16 cellular contexts compared by ENCODE assay signal in the genomic region with DNA sequence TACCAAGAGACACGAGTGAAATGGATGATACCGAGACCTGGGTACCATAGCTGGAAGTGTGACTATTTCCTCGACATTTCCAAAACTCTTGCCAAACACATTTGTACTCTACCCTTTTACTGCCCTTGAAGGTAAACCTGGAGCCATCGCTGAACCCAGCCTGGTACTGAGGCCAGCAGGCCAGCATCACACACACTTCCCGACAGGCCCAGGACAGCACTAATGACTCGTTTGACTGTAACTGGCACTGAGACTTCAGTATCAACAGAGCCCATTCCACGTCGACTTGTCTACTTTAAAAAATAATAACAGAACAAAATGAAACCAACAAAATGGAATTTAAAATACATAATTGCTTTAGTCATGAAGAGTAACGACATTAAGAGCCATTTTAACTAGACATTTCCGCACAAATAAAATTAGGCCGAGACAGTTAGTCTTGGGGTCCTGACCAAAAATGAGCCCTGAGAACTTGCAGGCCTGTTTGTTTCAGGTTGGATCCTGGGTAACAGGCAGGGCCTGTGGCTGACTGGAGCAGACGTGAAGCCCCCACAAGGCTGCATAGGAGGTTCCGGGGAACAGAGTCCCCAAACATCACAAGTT.
DNase-seq lines count a peak whose midpoint lies in the region; ATAC-seq and TF ChIP-seq lines count a peak whose summit lies in the region.
"Had no signal": no experiment of that assay in that cellular context is flagged by ENCODE, and none has a peak within 500 bp of the region (broad histone marks: within the 10 kb centered on the region; RNA-seq: fewer than 3 reads in every experiment).

No MANE protein-coding gene starts in this region.

- no peaks in the 10 kb centered on the region for H3K36me3 ChIP-seq in SK-N-SH (replicated peaks in 1 of 2; ENCODE audit: control insufficient read depth in 1 of 2, insufficient read depth in 2 of 2, low read length in 1 of 2)
- H3K36me3 ChIP-seq: BLaER1, HAP-1 had no signal

- DNase-seq in SK-N-SH (peak; percentile 74), islet precursor cell (peak; percentile 36), type B pancreatic cell (ENCODE audit: extremely low spot score, unreplicated experiment) (no peak), KBM-7 (no peak)
- DNase-seq in stimulated activated naive CD4-positive, alpha-beta T cell treated with Interleukin-2 at 50 U/mL for 16 hours (lab: John Stamatoyannopoulos, UW), result no peak
- DNase-seq: Caco-2; CD4-positive, CD25-positive, alpha-beta regulatory T cell; CD8-positive, alpha-beta T cell; DMS153; DND-41; GOT3; HFFc6 had no signal

- 25% methylated on average over 13 of the region's 13 CpGs for WGBS in SK-N-SH (ENCODE audit: low lambda C conversion rate)

- TF ChIP-seq CTCF in SK-N-SH (IDR thresholded peaks at IDR 0.05), result no peak
- no peak for TF ChIP-seq CTCF in type B pancreatic cell (conservative IDR thresholded peaks at IDR 0.05)

- no peak overlapping the region for H2AFZ ChIP-seq in SK-N-SH (ENCODE audit: low read depth)

- H3K4me3 Mint-ChIP-seq in type B pancreatic cell, result no peak overlapping the region
- H3K4me3 Mint-ChIP-seq: CD4-positive, CD25-positive, alpha-beta regulatory T cell; CD8-positive, alpha-beta T cell; HFFc6 had no signal

- H3K9me2 ChIP-seq in SK-N-SH, result no peaks in the 10 kb centered on the region

- H3K9me3 Mint-ChIP-seq in type B pancreatic cell, result no peaks in the 10 kb centered on the region

- no peaks in the 10 kb centered on the region for H3K36me3 Mint-ChIP-seq in type B pancreatic cell
- H3K36me3 Mint-ChIP-seq: CD4-positive, CD25-positive, alpha-beta regulatory T cell; CD8-positive, alpha-beta T cell had no signal

- H3K79me2 ChIP-seq in SK-N-SH (ENCODE audit: insufficient read depth), result no peaks in the 10 kb centered on the region

- H4K20me1 ChIP-seq in SK-N-SH (ENCODE audit: insufficient read depth), result no peaks in the 10 kb centered on the region
- H4K20me1 ChIP-seq: BLaER1 had no signal

- no peaks in the 10 kb centered on the region for H3K27me3 ChIP-seq in SK-N-SH (ENCODE audit: insufficient read depth)
- H3K27me3 ChIP-seq: BLaER1 had no signal

- peak in 1 of 2 experiments; percentile 88; a peak in 2 of 4 replicates for TF ChIP-seq EP300 in SK-N-SH (IDR thresholded peaks at IDR 0.05; ENCODE audit: borderline replicate concordance in 1 of 2, low read depth in 1 of 2, low read length in 1 of 2)

- in situ Hi-C loops in KBM-7 (cut with MboI; ENCODE audit: low pct_unique_long_range_greater_than_20kb, low sequenced_read_pairs), result no loop called here

- peak overlapping the region in 1 of 2 experiments; percentile 99; a peak in 2 of 4 replicates for H3K27ac ChIP-seq in SK-N-SH (ENCODE audit: low read depth in 2 of 2, low read length in 1 of 2)
- H3K27ac ChIP-seq: BLaER1, C4-2B had no signal

- POLR2A ChIA-PET in SK-N-SH (lab: Yijun Ruan, JAX), result interaction anchor here (0.9 kb wide), 1 partner anchor 15 kb away, joined by 3 read pairs; no protein-coding TSS in a partner anchor

- no peaks in the 10 kb centered on the region for H3K27me3 Mint-ChIP-seq in type B pancreatic cell
- H3K27me3 Mint-ChIP-seq: CD4-positive, CD25-positive, alpha-beta regulatory T cell had no signal

- no peak overlapping the region for H3K4me2 ChIP-seq in SK-N-SH
- H3K4me2 ChIP-seq: BLaER1 had no signal

- ATAC-seq in GM21367 (IDR thresholded peaks at IDR 0.05; ENCODE audit: unreplicated experiment), result no peak
- ATAC-seq: CD8-positive, alpha-beta T cell had no signal

- peak overlapping the region; percentile 71 for H3K27ac Mint-ChIP-seq in type B pancreatic cell
- H3K27ac Mint-ChIP-seq: CD4-positive, CD25-positive, alpha-beta regulatory T cell; CD8-positive, alpha-beta T cell; HFFc6 had no signal

- peaks cover 0 to 49% of the 10 kb centered on the region in 2 experiments; a peak in 2 of 4 replicates for H3K4me1 ChIP-seq in SK-N-SH (ENCODE audit: control insufficient read depth in 1 of 2, insufficient read depth in 2 of 2, low read depth in 1 of 2, low read length in 1 of 2)
- H3K4me1 ChIP-seq: BLaER1, Caco-2, HAP-1 had no signal

- no peaks in the 10 kb centered on the region for H3K4me1 Mint-ChIP-seq in type B pancreatic cell (ENCODE audit: unreplicated experiment)
- H3K4me1 Mint-ChIP-seq: CD4-positive, CD25-positive, alpha-beta regulatory T cell had no signal

- CTCF ChIA-PET in SK-N-SH (lab: Yijun Ruan, JAX), result interaction anchor here (1.0 kb wide), 2 partner anchors 9 to 161 kb away, joined by 3 read pairs; no protein-coding TSS in a partner anchor

- no peaks in the 10 kb centered on the region for H3F3A ChIP-seq in SK-N-SH (replicated peaks; ENCODE audit: insufficient read depth)

- no peaks in the 10 kb centered on the region for H3K9me3 ChIP-seq in SK-N-SH
- H3K9me3 ChIP-seq: Caco-2, HAP-1 had no signal

- H3K9ac ChIP-seq in SK-N-SH, result no peak overlapping the region
- H3K9ac ChIP-seq: BLaER1 had no signal

- H3K4me3 ChIP-seq in SK-N-SH (ENCODE audit: low read depth in 2 of 2, low read length in 1 of 2), result no peak overlapping the region
- H3K4me3 ChIP-seq: BLaER1, HAP-1 had no signal

- TF ChIP-seq RAD21 in SK-N-SH (IDR thresholded peaks at IDR 0.05; ENCODE audit: low read length), result peak; percentile 3; the same call in 1 of the 2 replicates

TF ChIP-seq in SK-N-SH, 30 proteins besides CTCF, POLR2A, EP300 and RAD21:
- no peak for TF ChIP-seq TEAD4 (IDR thresholded peaks at IDR 0.05; ENCODE audit: borderline replicate concordance, insufficient read depth)
- no peak for TF ChIP-seq MEF2A (IDR thresholded peaks at IDR 0.05; ENCODE audit: borderline replicate concordance, low read depth)
- TF ChIP-seq, protein P1, sequence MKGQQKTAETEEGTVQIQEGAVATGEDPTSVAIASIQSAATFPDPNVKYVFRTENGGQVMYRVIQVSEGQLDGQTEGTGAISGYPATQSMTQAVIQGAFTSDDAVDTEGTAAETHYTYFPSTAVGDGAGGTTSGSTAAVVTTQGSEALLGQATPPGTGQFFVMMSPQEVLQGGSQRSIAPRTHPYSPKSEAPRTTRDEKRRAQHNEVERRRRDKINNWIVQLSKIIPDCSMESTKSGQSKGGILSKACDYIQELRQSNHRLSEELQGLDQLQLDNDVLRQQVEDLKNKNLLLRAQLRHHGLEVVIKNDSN (IDR thresholded peaks at IDR 0.05; ENCODE audit: borderline replicate concordance, low read depth), result no peak
- TF ChIP-seq FOXM1 (IDR thresholded peaks at IDR 0.05; ENCODE audit: low read depth), result no peak
- TF ChIP-seq JUND (IDR thresholded peaks at IDR 0.05), result no peak
- no peak for TF ChIP-seq GABPA (IDR thresholded peaks at IDR 0.05; ENCODE audit: low read depth)
- TF ChIP-seq, protein P2, sequence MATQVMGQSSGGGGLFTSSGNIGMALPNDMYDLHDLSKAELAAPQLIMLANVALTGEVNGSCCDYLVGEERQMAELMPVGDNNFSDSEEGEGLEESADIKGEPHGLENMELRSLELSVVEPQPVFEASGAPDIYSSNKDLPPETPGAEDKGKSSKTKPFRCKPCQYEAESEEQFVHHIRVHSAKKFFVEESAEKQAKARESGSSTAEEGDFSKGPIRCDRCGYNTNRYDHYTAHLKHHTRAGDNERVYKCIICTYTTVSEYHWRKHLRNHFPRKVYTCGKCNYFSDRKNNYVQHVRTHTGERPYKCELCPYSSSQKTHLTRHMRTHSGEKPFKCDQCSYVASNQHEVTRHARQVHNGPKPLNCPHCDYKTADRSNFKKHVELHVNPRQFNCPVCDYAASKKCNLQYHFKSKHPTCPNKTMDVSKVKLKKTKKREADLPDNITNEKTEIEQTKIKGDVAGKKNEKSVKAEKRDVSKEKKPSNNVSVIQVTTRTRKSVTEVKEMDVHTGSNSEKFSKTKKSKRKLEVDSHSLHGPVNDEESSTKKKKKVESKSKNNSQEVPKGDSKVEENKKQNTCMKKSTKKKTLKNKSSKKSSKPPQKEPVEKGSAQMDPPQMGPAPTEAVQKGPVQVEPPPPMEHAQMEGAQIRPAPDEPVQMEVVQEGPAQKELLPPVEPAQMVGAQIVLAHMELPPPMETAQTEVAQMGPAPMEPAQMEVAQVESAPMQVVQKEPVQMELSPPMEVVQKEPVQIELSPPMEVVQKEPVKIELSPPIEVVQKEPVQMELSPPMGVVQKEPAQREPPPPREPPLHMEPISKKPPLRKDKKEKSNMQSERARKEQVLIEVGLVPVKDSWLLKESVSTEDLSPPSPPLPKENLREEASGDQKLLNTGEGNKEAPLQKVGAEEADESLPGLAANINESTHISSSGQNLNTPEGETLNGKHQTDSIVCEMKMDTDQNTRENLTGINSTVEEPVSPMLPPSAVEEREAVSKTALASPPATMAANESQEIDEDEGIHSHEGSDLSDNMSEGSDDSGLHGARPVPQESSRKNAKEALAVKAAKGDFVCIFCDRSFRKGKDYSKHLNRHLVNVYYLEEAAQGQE (IDR thresholded peaks at IDR 0.05; ENCODE audit: low read depth, low read length), result no peak
- TF ChIP-seq FOSL2 (IDR thresholded peaks at IDR 0.05; ENCODE audit: borderline replicate concordance, low read depth), result no peak
- TF ChIP-seq, protein P3, sequence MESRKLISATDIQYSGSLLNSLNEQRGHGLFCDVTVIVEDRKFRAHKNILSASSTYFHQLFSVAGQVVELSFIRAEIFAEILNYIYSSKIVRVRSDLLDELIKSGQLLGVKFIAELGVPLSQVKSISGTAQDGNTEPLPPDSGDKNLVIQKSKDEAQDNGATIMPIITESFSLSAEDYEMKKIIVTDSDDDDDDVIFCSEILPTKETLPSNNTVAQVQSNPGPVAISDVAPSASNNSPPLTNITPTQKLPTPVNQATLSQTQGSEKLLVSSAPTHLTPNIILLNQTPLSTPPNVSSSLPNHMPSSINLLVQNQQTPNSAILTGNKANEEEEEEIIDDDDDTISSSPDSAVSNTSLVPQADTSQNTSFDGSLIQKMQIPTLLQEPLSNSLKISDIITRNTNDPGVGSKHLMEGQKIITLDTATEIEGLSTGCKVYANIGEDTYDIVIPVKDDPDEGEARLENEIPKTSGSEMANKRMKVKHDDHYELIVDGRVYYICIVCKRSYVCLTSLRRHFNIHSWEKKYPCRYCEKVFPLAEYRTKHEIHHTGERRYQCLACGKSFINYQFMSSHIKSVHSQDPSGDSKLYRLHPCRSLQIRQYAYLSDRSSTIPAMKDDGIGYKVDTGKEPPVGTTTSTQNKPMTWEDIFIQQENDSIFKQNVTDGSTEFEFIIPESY (IDR thresholded peaks at IDR 0.05; ENCODE audit: borderline replicate concordance, low read depth), result no peak
- TF ChIP-seq CHD2 (IDR thresholded peaks at IDR 0.05; ENCODE audit: low read length, partially characterized antibody), result no peak
- TF ChIP-seq MXI1 (IDR thresholded peaks at IDR 0.05; ENCODE audit: low read depth, low read length), result no peak; the same call in 1 of the 2 replicates
- TF ChIP-seq FOXJ3 (CRISPR knock-in tag; IDR thresholded peaks at IDR 0.05), result no peak; the same call in 1 of the 2 replicates
- TF ChIP-seq GATA2 (CRISPR knock-in tag; IDR thresholded peaks at IDR 0.05), result no peak
- TF ChIP-seq ELF1 (IDR thresholded peaks at IDR 0.05), result no peak
- no peak for TF ChIP-seq EZH2phosphoT487 (IDR thresholded peaks at IDR 0.05; ENCODE audit: borderline replicate concordance, low read depth)

Comparison
In these comparisons a context has a peak if more than half of its experiments do, and no peak if none do; other contexts are left out.
1. DNase-seq: peak in SK-N-SH (single experiment) and islet precursor cell (single experiment); none in type B pancreatic cell (single experiment), stimulated activated naive CD4-positive, alpha-beta T cell treated with Interleukin-2 at 50 U/mL for 16 hours (single experiment) and KBM-7 (single experiment).